ENCODE assay signal across 19 cellular contexts in genomic region chr21:35038772-35039145, GRCh38. TPM values are rescaled to one million over a fixed set of nuclear protein-coding genes. Genes with fewer than 3 reads are reported as not detected.
DNase-seq lines count a peak whose midpoint lies in the region; ATAC-seq and TF ChIP-seq lines count a peak whose summit lies in the region.
"Had no signal": no experiment of that assay in that cellular context is flagged by ENCODE, and none has a peak within 500 bp of the region (broad histone marks: within the 10 kb centered on the region; RNA-seq: fewer than 3 reads in every experiment).

No MANE protein-coding gene starts in this region.

- H3K4me3 Mint-ChIP-seq in activated naive CD4-positive, alpha-beta T cell treated with anti-CD3 and anti-CD28 coated beads, Interleukin-2, amount 50 U/mL, for 24 hours = peak overlapping the region; percentile 36
- no peak overlapping the region for H3K4me3 Mint-ChIP-seq in activated naive CD8-positive, alpha-beta T cell treated with anti-CD3 and anti-CD28 coated beads, Interleukin-2, amount 50 U/mL, for 24 hours
- H3K4me3 Mint-ChIP-seq in stimulated activated naive CD8-positive, alpha-beta T cell treated with anti-CD3 and anti-CD28 coated beads, Interleukin-15, amount 100 ng/mL, for 72 hours = peak overlapping the region; percentile 60 to 75
- H3K4me3 Mint-ChIP-seq in chondrocyte (ENCODE audit: unreplicated experiment) = no peak overlapping the region
- H3K4me3 Mint-ChIP-seq: neural progenitor cell had no signal

- peaks cover 99% of the 10 kb centered on the region for H3K4me1 Mint-ChIP-seq in activated naive CD4-positive, alpha-beta T cell treated with anti-CD3 and anti-CD28 coated beads, Interleukin-2, amount 50 U/mL, for 24 hours
- peaks cover 97% of the 10 kb centered on the region for H3K4me1 Mint-ChIP-seq in activated naive CD8-positive, alpha-beta T cell treated with anti-CD3 and anti-CD28 coated beads, Interleukin-2, amount 50 U/mL, for 24 hours
- peaks cover 93% of the 10 kb centered on the region for H3K4me1 Mint-ChIP-seq in stimulated activated naive CD8-positive, alpha-beta T cell treated with anti-CD3 and anti-CD28 coated beads, Interleukin-15, amount 100 ng/mL, for 72 hours
- peaks cover 10% of the 10 kb centered on the region for H3K4me1 Mint-ChIP-seq in chondrocyte (ENCODE audit: low read depth)

- TF ChIP-seq CTCF in Loucy (conservative IDR thresholded peaks at IDR 0.05; ENCODE audit: low read length) = no peak
- no peak for TF ChIP-seq CTCF in chondrocyte (IDR thresholded peaks at IDR 0.05)

- H3K9me2 ChIP-seq in Loucy (replicated peaks; ENCODE audit: low read depth, low read length) = no peaks in the 10 kb centered on the region

- H3F3A ChIP-seq in Loucy (ENCODE audit: low read depth) = no peaks in the 10 kb centered on the region

- peaks cover 94% of the 10 kb centered on the region for H4K20me1 ChIP-seq in Loucy (ENCODE audit: insufficient read depth, low read length, poor library complexity, severe bottlenecking)

- ATAC-seq in activated naive CD8-positive, alpha-beta T cell treated with anti-CD3 and anti-CD28 coated beads, Interleukin-2, amount 50 U/mL, for 24 hours = no peak
- ATAC-seq in stimulated activated naive CD8-positive, alpha-beta T cell treated with anti-CD3 and anti-CD28 coated beads, Interleukin-15, amount 100 ng/mL, for 72 hours = no peak
- ATAC-seq: heart right ventricle had no signal

- peak overlapping the region; percentile 42 for H3K4me3 ChIP-seq in Loucy (ENCODE audit: low read length, poor library complexity, severe bottlenecking)
- H3K4me3 ChIP-seq: cardiac muscle cell, heart right ventricle, left ventricle myocardium inferior, neural progenitor cell, tibial artery had no signal

- H3K9me3 Mint-ChIP-seq in activated naive CD4-positive, alpha-beta T cell treated with anti-CD3 and anti-CD28 coated beads, Interleukin-2, amount 50 U/mL, for 24 hours = no peaks in the 10 kb centered on the region
- no peaks in the 10 kb centered on the region for H3K9me3 Mint-ChIP-seq in activated naive CD8-positive, alpha-beta T cell treated with anti-CD3 and anti-CD28 coated beads, Interleukin-2, amount 50 U/mL, for 24 hours
- no peaks in the 10 kb centered on the region for H3K9me3 Mint-ChIP-seq in stimulated activated naive CD8-positive, alpha-beta T cell treated with anti-CD3 and anti-CD28 coated beads, Interleukin-15, amount 100 ng/mL, for 72 hours
- H3K9me3 Mint-ChIP-seq in chondrocyte (ENCODE audit: low read depth) = no peaks in the 10 kb centered on the region
- H3K9me3 Mint-ChIP-seq: neural progenitor cell had no signal

- peaks cover 100% of the 10 kb centered on the region for H3K79me2 ChIP-seq in Loucy (ENCODE audit: insufficient read depth, low read length)

- H3K4me2 ChIP-seq in Loucy (ENCODE audit: low read depth, low read length, poor library complexity, severe bottlenecking) = peak overlapping the region; percentile 95
- H3K4me2 ChIP-seq: neural progenitor cell had no signal

- H3K9me3 ChIP-seq in Loucy (ENCODE audit: insufficient read depth, low read depth, low read length) = no peaks in the 10 kb centered on the region
- H3K9me3 ChIP-seq: heart right ventricle, left ventricle myocardium inferior, tibial artery had no signal

- DNase-seq in activated naive CD4-positive, alpha-beta T cell treated with Interleukin-2 at 50 U/mL for 16 hours = no peak
- DNase-seq in activated naive CD8-positive, alpha-beta T cell treated with anti-CD3 and anti-CD28 coated beads, Interleukin-2, amount 50 U/mL, for 24 hours = no peak
- no peak for DNase-seq in stimulated activated naive CD8-positive, alpha-beta T cell treated with anti-CD3 and anti-CD28 coated beads, Interleukin-15, amount 100 ng/mL, for 72 hours
- DNase-seq in NCI-H446 (lab: John Stamatoyannopoulos, UW) (no peak), chondrocyte (ENCODE audit: low spot score) (no peak)
- DNase-seq: COR-L47; heart right ventricle; Karpas-422; left ventricle myocardium inferior; NCI-H1105; NCI-H2081 treated with DMSO at 0.1 percent for 48 hours; stimulated activated CD4-positive, alpha-beta T cell treated with anti-CD3 and anti-CD28 coated beads, Interleukin-2, amount 100 ng/mL, for 24 hours; T-helper 9 cell; tibial artery had no signal

- H2AFZ ChIP-seq in Loucy (ENCODE audit: low read length) = no peak overlapping the region
- H2AFZ ChIP-seq: neural progenitor cell had no signal

- peak overlapping the region; percentile 27 for H3K9ac ChIP-seq in Loucy (ENCODE audit: low read depth, low read length, poor library complexity, severe bottlenecking)
- H3K9ac ChIP-seq: neural progenitor cell had no signal

- peaks cover 65% of the 10 kb centered on the region for H3K36me3 ChIP-seq in Loucy (ENCODE audit: insufficient read depth, low read length)
- H3K36me3 ChIP-seq: cardiac muscle cell, left ventricle myocardium inferior, neural progenitor cell, tibial artery had no signal

- peaks cover 16% of the 10 kb centered on the region for H3K36me3 Mint-ChIP-seq in activated naive CD4-positive, alpha-beta T cell treated with anti-CD3 and anti-CD28 coated beads, Interleukin-2, amount 50 U/mL, for 24 hours
- H3K36me3 Mint-ChIP-seq in activated naive CD8-positive, alpha-beta T cell treated with anti-CD3 and anti-CD28 coated beads, Interleukin-2, amount 50 U/mL, for 24 hours (ENCODE audit: low read depth) = peaks cover 9% of the 10 kb centered on the region
- peaks cover 5% of the 10 kb centered on the region for H3K36me3 Mint-ChIP-seq in chondrocyte (ENCODE audit: low read depth)
- H3K36me3 Mint-ChIP-seq: neural progenitor cell had no signal

- H3K27me3 ChIP-seq in Loucy (ENCODE audit: insufficient read depth, low read length, poor library complexity, severe bottlenecking) = no peaks in the 10 kb centered on the region
- H3K27me3 ChIP-seq: neural progenitor cell had no signal

- H3K4me1 ChIP-seq in Loucy (ENCODE audit: insufficient read depth, low read length, poor library complexity, severe bottlenecking) = peaks cover 96% of the 10 kb centered on the region
- H3K4me1 ChIP-seq: left ventricle myocardium inferior, tibial artery had no signal

- peak overlapping the region; percentile 90 for H3K27ac Mint-ChIP-seq in activated naive CD4-positive, alpha-beta T cell treated with anti-CD3 and anti-CD28 coated beads, Interleukin-2, amount 50 U/mL, for 24 hours
- H3K27ac Mint-ChIP-seq in activated naive CD8-positive, alpha-beta T cell treated with anti-CD3 and anti-CD28 coated beads, Interleukin-2, amount 50 U/mL, for 24 hours = peak overlapping the region; percentile 37
- H3K27ac Mint-ChIP-seq in stimulated activated naive CD8-positive, alpha-beta T cell treated with anti-CD3 and anti-CD28 coated beads, Interleukin-15, amount 100 ng/mL, for 72 hours = peak overlapping the region in 1 of 2 donors; percentile 62
- no peak overlapping the region for H3K27ac Mint-ChIP-seq in chondrocyte (ENCODE audit: unreplicated experiment)
- H3K27ac Mint-ChIP-seq: neural progenitor cell, progenitor cell of endocrine pancreas had no signal

- H3K27me3 Mint-ChIP-seq in activated naive CD4-positive, alpha-beta T cell treated with anti-CD3 and anti-CD28 coated beads, Interleukin-2, amount 50 U/mL, for 24 hours = no peaks in the 10 kb centered on the region
- no peaks in the 10 kb centered on the region for H3K27me3 Mint-ChIP-seq in activated naive CD8-positive, alpha-beta T cell treated with anti-CD3 and anti-CD28 coated beads, Interleukin-2, amount 50 U/mL, for 24 hours
- no peaks in the 10 kb centered on the region for H3K27me3 Mint-ChIP-seq in stimulated activated naive CD8-positive, alpha-beta T cell treated with anti-CD3 and anti-CD28 coated beads, Interleukin-15, amount 100 ng/mL, for 72 hours
- H3K27me3 Mint-ChIP-seq in chondrocyte (ENCODE audit: low read depth) = no peaks in the 10 kb centered on the region

RNA-seq across cellular contexts. Expression of gene RUNX1, which starts 10.3 kb away (rescaled TPM):
- total RNA-seq in chondrocyte = 37.9 to 73.5 TPM (median 39.7 TPM) in 3 replicates

Comparison
In these comparisons a context has a peak if more than half of its experiments do, and no peak if none do; other contexts are left out.
1. H3K4me3 Mint-ChIP-seq: peak in activated naive CD4-positive, alpha-beta T cell treated with anti-CD3 and anti-CD28 coated beads, Interleukin-2, amount 50 U/mL, for 24 hours (single experiment) and stimulated activated naive CD8-positive, alpha-beta T cell treated with anti-CD3 and anti-CD28 coated beads, Interleukin-15, amount 100 ng/mL, for 72 hours (2 of 2); none in activated naive CD8-positive, alpha-beta T cell treated with anti-CD3 and anti-CD28 coated beads, Interleukin-2, amount 50 U/mL, for 24 hours (single experiment) and chondrocyte (single experiment).